ENCODE assay signal across 8 cellular contexts in the genomic region with DNA sequence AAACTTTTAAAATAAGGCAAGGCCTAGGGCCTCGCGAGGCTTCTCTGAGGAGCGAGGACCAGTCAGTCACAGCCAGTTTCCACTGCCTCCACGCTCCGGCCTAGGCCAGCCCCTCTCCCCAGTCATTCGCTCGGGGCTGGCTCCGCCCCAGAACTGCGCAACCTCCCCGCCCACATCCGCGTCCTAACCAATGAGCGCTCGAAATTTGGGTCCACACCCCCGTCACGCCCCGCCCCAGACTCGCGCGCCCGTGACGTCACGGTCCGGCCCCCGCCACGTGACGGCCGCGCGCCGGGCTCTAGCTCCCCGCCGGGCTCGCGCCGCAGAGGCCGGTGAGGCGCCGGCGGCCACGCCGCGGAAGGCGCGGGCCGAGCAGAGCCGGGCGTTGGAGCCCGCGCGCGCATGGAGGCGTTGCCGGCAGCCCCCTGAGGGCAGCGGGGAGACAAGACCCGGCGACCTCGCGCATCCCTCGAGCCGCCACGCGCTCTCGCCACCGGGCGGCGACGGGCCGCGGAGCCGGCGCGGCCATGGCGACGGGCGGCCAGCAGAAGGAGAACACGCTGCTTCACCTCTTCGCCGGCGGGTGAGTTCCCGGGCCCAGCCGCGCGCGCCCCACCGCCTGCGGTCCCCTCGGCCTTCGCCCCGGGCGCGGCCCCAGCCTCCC. TPM values are rescaled to one million over a fixed set of nuclear protein-coding genes. Genes with fewer than 3 reads are reported as not detected.
DNase-seq lines count a peak whose midpoint lies in the region; ATAC-seq and TF ChIP-seq lines count a peak whose summit lies in the region.

A gene with protein sequence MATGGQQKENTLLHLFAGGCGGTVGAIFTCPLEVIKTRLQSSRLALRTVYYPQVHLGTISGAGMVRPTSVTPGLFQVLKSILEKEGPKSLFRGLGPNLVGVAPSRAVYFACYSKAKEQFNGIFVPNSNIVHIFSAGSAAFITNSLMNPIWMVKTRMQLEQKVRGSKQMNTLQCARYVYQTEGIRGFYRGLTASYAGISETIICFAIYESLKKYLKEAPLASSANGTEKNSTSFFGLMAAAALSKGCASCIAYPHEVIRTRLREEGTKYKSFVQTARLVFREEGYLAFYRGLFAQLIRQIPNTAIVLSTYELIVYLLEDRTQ (plus strand): TSS at position 301 of the 664 bp plus-strand sequence. CDS start 227 bp downstream, at position 528.

- TF ChIP-seq EP300 in Ishikawa (IDR thresholded peaks at IDR 0.05; ENCODE audit: borderline replicate concordance) = no peak

- H3K36me3 ChIP-seq in esophagus (ENCODE audit: control insufficient read depth in 2 of 2, insufficient read depth in 2 of 2, low read length in 1 of 2) = no peaks in the 10 kb centered on the region
- no peaks in the 10 kb centered on the region for H3K36me3 ChIP-seq in mucosa of stomach (ENCODE audit: control insufficient read depth, insufficient read depth, low read length)

- ATAC-seq in GM21619 (IDR thresholded peaks at IDR 0.05; ENCODE audit: unreplicated experiment) = peak; percentile 91

- H3K27ac ChIP-seq in esophagus (ENCODE audit: low read depth in 2 of 2, low read length in 1 of 2) = peak within 1 kb of the TSS; percentile 84 to 92

- H3K9ac ChIP-seq in mucosa of stomach (ENCODE audit: low read length) = peak within 1 kb of the TSS; percentile 80

- H3K27me3 ChIP-seq in esophagus (ENCODE audit: control insufficient read depth in 1 of 2, insufficient read depth in 2 of 2, low read length in 2 of 2) (no peaks in the 10 kb centered on the region), mucosa of stomach (ENCODE audit: control insufficient read depth, insufficient read depth, low read length) (no peaks in the 10 kb centered on the region)

- peak within 1 kb of the TSS; percentile 67 to 84 for H3K4me3 ChIP-seq in esophagus (ENCODE audit: low read depth in 1 of 2, low read length in 2 of 2)
- H3K4me3 ChIP-seq in mucosa of stomach (ENCODE audit: low read length) = peak within 1 kb of the TSS; percentile 66

- 0 to 1% methylated on average over 92 of the region's 92 CpGs for WGBS in esophagus, 2 donors

- H3K9me3 ChIP-seq in esophagus (ENCODE audit: control insufficient read depth in 2 of 2, insufficient read depth in 1 of 2, low read depth in 1 of 2, low read length in 1 of 2) = no peaks in the 10 kb centered on the region
- no peaks in the 10 kb centered on the region for H3K9me3 ChIP-seq in mucosa of stomach (ENCODE audit: control insufficient read depth, low read length)

- H3K4me1 ChIP-seq in esophagus (ENCODE audit: control insufficient read depth in 2 of 2, insufficient read depth in 2 of 2, low read length in 1 of 2) (peaks cover 0 to 8% of the 10 kb centered on the region in 2 donors), mucosa of stomach (ENCODE audit: control insufficient read depth, insufficient read depth, low read length) (peaks cover 29% of the 10 kb centered on the region)

- TF ChIP-seq RAD21 in Ishikawa (IDR thresholded peaks at IDR 0.05; ENCODE audit: low read depth) = no peak

- DNase-seq in DMS153 treated with DMSO at 0.1 percent for 48 hours (lab: John Stamatoyannopoulos, UW; ENCODE audit: unreplicated experiment) = peak; percentile 97
- DNase-seq in OCI-M2 (lab: John Stamatoyannopoulos, UW; ENCODE audit: unreplicated experiment) = peak; percentile 69
- peak; percentile 99 for DNase-seq in activated T-cell treated with anti-CD3 and anti-CD28 coated beads, Interleukin-2, amount 50 U/mL, for 1 hour
- peak; percentile 99 for DNase-seq in stimulated activated CD8-positive, alpha-beta memory T cell treated with anti-CD3 and anti-CD28 coated beads, Interleukin-4, amount 100 ng/mL, for 48 hours

TF ChIP-seq in Ishikawa, 13 proteins besides CTCF, POLR2A, EP300 and RAD21:
- TF ChIP-seq CREB1 (IDR thresholded peaks at IDR 0.05; ENCODE audit: low read depth) (peak; percentile 65; the same call in 1 of the 2 replicates), TAF1 (IDR thresholded peaks at IDR 0.05; ENCODE audit: low read depth) (0 out of 2 replicates have a peak, but pooled peaks have one; percentile 47), CEBPB (IDR thresholded peaks at IDR 0.05) (peak; percentile 58), EGR1 (IDR thresholded peaks at IDR 0.05) (no peak), TEAD4 (IDR thresholded peaks at IDR 0.05) (peak; percentile 17; the same call in 1 of the 2 replicates), ZBTB7A (IDR thresholded peaks at IDR 0.05; ENCODE audit: low read depth) (no peak), TCF12 (IDR thresholded peaks at IDR 0.05; ENCODE audit: low read depth) (no peak), YY1 (IDR thresholded peaks at IDR 0.05; ENCODE audit: low read depth) (no peak), NFIC (IDR thresholded peaks at IDR 0.05) (no peak)
- TF ChIP-seq, protein P1, sequence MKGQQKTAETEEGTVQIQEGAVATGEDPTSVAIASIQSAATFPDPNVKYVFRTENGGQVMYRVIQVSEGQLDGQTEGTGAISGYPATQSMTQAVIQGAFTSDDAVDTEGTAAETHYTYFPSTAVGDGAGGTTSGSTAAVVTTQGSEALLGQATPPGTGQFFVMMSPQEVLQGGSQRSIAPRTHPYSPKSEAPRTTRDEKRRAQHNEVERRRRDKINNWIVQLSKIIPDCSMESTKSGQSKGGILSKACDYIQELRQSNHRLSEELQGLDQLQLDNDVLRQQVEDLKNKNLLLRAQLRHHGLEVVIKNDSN (IDR thresholded peaks at IDR 0.05) = peak; percentile 96
- TF ChIP-seq, protein P2, sequence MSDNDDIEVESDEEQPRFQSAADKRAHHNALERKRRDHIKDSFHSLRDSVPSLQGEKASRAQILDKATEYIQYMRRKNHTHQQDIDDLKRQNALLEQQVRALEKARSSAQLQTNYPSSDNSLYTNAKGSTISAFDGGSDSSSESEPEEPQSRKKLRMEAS (IDR thresholded peaks at IDR 0.05) = peak; percentile 72; the same call in 1 of the 2 replicates

RNA-seq across cellular contexts. Expression of the gene that starts here (rescaled TPM):
- 1 to 10 TPM; 1.9 to 2.6 TPM for polyA plus RNA-seq in esophagus

Comparison
In these comparisons a context has a peak if more than half of its experiments do, and no peak if none do; other contexts are left out.
1. Peak in every context shown above with its lines: DNase-seq, ATAC-seq, H3K4me3 ChIP-seq and H3K27ac ChIP-seq.